ENCODE assay signal across 1 cellular context in the genomic region with DNA sequence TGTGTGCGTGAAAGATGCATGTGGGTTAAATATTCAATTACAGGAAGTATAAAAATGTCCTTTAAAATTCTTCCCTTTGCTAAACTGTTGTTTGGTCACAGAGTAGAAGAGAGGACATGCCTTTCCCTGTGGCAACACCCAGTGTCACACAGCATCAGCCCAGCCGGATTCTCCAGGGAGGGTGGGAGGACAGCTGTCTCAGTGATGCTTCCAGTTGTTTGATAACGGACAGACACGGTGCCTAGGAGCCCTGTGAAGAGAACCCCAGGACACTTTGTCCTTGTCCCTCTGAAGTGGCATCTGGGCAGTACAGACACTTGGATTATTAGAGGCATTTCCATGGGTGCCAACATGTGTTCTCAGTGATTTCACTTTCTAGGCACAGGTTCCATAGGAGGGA.
TF ChIP-seq lines count a peak whose summit lies in the region.

No MANE protein-coding gene starts in this region.

TF ChIP-seq in SK-N-SH treated with all-trans-retinoic acid at 6 μM for 48 hours, 23 proteins besides CTCF, POLR2A, EP300 and RAD21 (continued from another document):
- TF ChIP-seq, protein P1, sequence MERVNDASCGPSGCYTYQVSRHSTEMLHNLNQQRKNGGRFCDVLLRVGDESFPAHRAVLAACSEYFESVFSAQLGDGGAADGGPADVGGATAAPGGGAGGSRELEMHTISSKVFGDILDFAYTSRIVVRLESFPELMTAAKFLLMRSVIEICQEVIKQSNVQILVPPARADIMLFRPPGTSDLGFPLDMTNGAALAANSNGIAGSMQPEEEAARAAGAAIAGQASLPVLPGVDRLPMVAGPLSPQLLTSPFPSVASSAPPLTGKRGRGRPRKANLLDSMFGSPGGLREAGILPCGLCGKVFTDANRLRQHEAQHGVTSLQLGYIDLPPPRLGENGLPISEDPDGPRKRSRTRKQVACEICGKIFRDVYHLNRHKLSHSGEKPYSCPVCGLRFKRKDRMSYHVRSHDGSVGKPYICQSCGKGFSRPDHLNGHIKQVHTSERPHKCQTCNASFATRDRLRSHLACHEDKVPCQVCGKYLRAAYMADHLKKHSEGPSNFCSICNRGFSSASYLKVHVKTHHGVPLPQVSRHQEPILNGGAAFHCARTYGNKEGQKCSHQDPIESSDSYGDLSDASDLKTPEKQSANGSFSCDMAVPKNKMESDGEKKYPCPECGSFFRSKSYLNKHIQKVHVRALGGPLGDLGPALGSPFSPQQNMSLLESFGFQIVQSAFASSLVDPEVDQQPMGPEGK (CRISPR knock-in tag; IDR thresholded peaks at IDR 0.05; ENCODE audit: borderline replicate concordance): no peak
- TF ChIP-seq ZNF70 (CRISPR knock-in tag; IDR thresholded peaks at IDR 0.05) (no peak), PPARA (CRISPR knock-in tag; IDR thresholded peaks at IDR 0.05; ENCODE audit: borderline replicate concordance) (no peak), BACH2 (CRISPR knock-in tag; IDR thresholded peaks at IDR 0.05; ENCODE audit: borderline replicate concordance) (no peak), ZNF565 (CRISPR knock-in tag; conservative IDR thresholded peaks at IDR 0.05; ENCODE audit: low read depth) (no peak)
